ENCODE assay signal across 27 cellular contexts in the genomic region with DNA sequence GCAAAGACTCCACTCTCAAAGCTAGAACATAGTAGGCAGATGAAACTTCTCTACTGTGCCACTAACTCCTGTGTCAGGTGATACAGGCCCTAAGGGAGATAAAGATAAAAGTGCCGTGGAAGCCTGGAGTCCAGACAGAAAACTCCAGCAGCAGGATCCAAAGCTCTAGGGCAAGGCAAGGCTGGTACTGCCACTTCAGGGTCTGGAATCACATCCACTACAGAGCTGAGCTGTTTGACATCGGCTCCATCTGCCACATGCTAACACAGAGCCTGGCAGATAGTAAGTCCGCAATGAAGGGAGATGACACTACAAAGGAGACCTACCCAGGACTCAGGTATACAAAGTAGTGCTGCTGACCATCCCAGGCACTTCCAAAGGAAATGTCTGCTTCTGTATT. TPM values are rescaled to one million over a fixed set of nuclear protein-coding genes. Genes with fewer than 3 reads are reported as not detected.
DNase-seq lines count a peak whose midpoint lies in the region; ATAC-seq and TF ChIP-seq lines count a peak whose summit lies in the region.
"Had no signal": no experiment of that assay in that cellular context is flagged by ENCODE, and none has a peak within 500 bp of the region (broad histone marks: within the 10 kb centered on the region; RNA-seq: fewer than 3 reads in every experiment).

No MANE protein-coding gene starts in this region.

- H3K4me1 Mint-ChIP-seq in osteocyte (ENCODE audit: unreplicated experiment) = peaks cover 3% of the 10 kb centered on the region

- no peak overlapping the region for H3K4me3 Mint-ChIP-seq in osteocyte (ENCODE audit: unreplicated experiment)
- H3K4me3 Mint-ChIP-seq: CD8-positive, alpha-beta T cell had no signal

- in situ Hi-C loops in G401 (cut with HindIII; ENCODE audit: low sequenced_read_pairs) = no loop called here

- H3K27ac Mint-ChIP-seq in osteocyte (ENCODE audit: unreplicated experiment) = peak overlapping the region; percentile 6
- H3K27ac Mint-ChIP-seq: CD8-positive, alpha-beta T cell had no signal

- DNase-seq in G401 (ENCODE audit: low spot score) = peak; percentile 26
- DNase-seq in cerebellar cortex (ENCODE audit: low spot score) = peak; percentile 22
- DNase-seq in left cardiac atrium = no peak
- no peak for DNase-seq in osteocyte (ENCODE audit: extremely low spot score, unreplicated experiment)
- no peak for DNase-seq in HUDEP-2 (lab: John Stamatoyannopoulos, UW; ENCODE audit: unreplicated experiment in 76 of 76)
- DNase-seq: AML-193; Caco-2; CD8-positive, alpha-beta T cell; DMS 273 treated with DMSO at 0.1 percent for 48 hours; DMS79; EL; GF-D8; Karpas-422; NCI-H1092; NCI-H1417 treated with DMSO at 0.1 percent for 48 hours; NCI-H187; NCI-H2081 treated with DMSO at 0.1 percent for 48 hours; NCI-H2171; NCI-H226; NCI-H510A; NCI-H69; RPMI8226; SHP77 treated with DMSO at 0.1 percent for 48 hours had no signal

- ATAC-seq in left cardiac atrium (peak; percentile 19 to 40), GM19397 (IDR thresholded peaks at IDR 0.05; ENCODE audit: unreplicated experiment) (no peak), HG03460 (IDR thresholded peaks at IDR 0.05; ENCODE audit: unreplicated experiment) (no peak)
- ATAC-seq: A549; CD8-positive, alpha-beta T cell; HCT116 had no signal

- H3K9me3 Mint-ChIP-seq in osteocyte (ENCODE audit: unreplicated experiment) = no peaks in the 10 kb centered on the region
- H3K9me3 Mint-ChIP-seq: CD8-positive, alpha-beta T cell had no signal

- no peaks in the 10 kb centered on the region for H3K27me3 Mint-ChIP-seq in osteocyte (ENCODE audit: unreplicated experiment)

- no peak for TF ChIP-seq CTCF in osteocyte (IDR thresholded peaks at IDR 0.05)

- peaks cover 41% of the 10 kb centered on the region for H3K36me3 Mint-ChIP-seq in osteocyte (ENCODE audit: unreplicated experiment)

- intact Hi-C loops in left cardiac atrium (cut with DNase I) = no loop called here

RNA-seq across cellular contexts. Expression of a gene that starts 34.4 kb away (rescaled TPM):
- 4.6 and 5.8 TPM in 2 replicates for total RNA-seq in G401 (2014; rRNA removed; shearing (Covaris generic))
- total RNA-seq in left cardiac atrium (10 to 100 TPM; 19.5 to 23.3 TPM), osteocyte (30.9 and 33.3 TPM in 2 replicates)

Comparison
In these comparisons a context has a peak if more than half of its experiments do, and no peak if none do; other contexts are left out.
1. DNase-seq: peak in G401 (single experiment) and cerebellar cortex (single experiment); none in left cardiac atrium (single experiment), osteocyte (single experiment) and HUDEP-2 (0 of 76).
2. ATAC-seq: peak in left cardiac atrium (2 of 2); none in GM19397 (single experiment) and HG03460 (single experiment).